2 cellular contexts compared by ENCODE assay signal in the genomic region with DNA sequence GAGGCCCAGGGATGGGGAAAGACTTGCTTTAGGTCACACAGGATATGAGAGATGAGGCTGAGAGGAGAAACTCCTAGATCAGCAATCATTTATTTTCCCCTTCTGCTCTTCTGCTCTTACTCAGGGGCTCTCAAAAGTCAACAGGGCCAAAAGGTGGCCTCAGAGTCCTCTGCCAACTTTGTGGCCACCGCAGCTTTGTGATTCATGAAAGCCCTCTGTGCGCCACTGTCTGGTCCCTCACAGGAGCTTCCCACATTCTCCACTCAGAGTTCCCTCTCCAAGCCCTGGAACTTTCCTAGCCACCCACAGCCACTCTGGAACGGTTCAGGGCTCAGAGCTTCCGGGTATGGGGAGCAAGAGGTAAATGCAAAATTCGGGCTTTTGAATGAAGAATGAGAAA.
TF ChIP-seq lines count a peak whose summit lies in the region.

No MANE protein-coding gene starts in this region.

TF ChIP-seq in liver, 16 proteins besides CTCF, POLR2A, EP300 and RAD21 (continued from another document):
- TF ChIP-seq, protein P1, sequence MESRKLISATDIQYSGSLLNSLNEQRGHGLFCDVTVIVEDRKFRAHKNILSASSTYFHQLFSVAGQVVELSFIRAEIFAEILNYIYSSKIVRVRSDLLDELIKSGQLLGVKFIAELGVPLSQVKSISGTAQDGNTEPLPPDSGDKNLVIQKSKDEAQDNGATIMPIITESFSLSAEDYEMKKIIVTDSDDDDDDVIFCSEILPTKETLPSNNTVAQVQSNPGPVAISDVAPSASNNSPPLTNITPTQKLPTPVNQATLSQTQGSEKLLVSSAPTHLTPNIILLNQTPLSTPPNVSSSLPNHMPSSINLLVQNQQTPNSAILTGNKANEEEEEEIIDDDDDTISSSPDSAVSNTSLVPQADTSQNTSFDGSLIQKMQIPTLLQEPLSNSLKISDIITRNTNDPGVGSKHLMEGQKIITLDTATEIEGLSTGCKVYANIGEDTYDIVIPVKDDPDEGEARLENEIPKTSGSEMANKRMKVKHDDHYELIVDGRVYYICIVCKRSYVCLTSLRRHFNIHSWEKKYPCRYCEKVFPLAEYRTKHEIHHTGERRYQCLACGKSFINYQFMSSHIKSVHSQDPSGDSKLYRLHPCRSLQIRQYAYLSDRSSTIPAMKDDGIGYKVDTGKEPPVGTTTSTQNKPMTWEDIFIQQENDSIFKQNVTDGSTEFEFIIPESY (IDR thresholded peaks at IDR 0.05) = no peak

TF ChIP-seq in HepG2, 621 proteins besides CTCF, POLR2A, EP300 and RAD21 (continued from another document):
- no peak for TF ChIP-seq ZNF280D (CRISPR knock-in tag; IDR thresholded peaks at IDR 0.05)
- no peak for TF ChIP-seq ZNF615 (CRISPR knock-in tag; IDR thresholded peaks at IDR 0.05; ENCODE audit: borderline replicate concordance)
- no peak for TF ChIP-seq MIXL1 (CRISPR knock-in tag; IDR thresholded peaks at IDR 0.05)
- no peak for TF ChIP-seq JUNB (CRISPR knock-in tag; IDR thresholded peaks at IDR 0.05; ENCODE audit: borderline replicate concordance)
- TF ChIP-seq MTA1 (CRISPR knock-in tag; IDR thresholded peaks at IDR 0.05; ENCODE audit: borderline replicate concordance) = no peak
- no peak for TF ChIP-seq CHCHD3 (CRISPR knock-in tag; IDR thresholded peaks at IDR 0.05)
